Comparison of ENCODE assay signal across 17 cellular contexts in the genomic region with DNA sequence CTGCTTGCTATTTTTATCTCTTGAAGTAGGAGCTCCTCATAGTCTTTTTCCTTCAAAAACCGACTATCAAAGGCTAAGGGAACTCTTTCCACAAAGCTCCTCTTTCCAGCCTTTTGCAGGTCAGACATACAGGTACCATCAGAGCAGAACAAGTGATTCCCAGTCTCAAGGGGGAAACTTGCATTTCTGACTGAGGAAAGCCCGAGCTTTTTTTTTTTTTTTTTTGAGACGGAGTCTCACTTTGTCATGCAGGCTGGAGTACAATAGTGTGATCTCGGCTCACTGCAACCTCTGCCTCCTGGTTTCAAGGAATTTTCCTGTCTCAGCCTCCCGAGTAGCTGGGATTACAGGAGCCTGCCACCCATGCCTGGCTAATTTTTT. TPM values are rescaled to one million over a fixed set of nuclear protein-coding genes. Genes with fewer than 3 reads are reported as not detected.
DNase-seq lines count a peak whose midpoint lies in the region; ATAC-seq and TF ChIP-seq lines count a peak whose summit lies in the region.
"Had no signal": no experiment of that assay in that cellular context is flagged by ENCODE, and none has a peak within 500 bp of the region (broad histone marks: within the 10 kb centered on the region; RNA-seq: fewer than 3 reads in every experiment).

No MANE protein-coding gene starts in this region.

- no peaks in the 10 kb centered on the region for H3K36me3 ChIP-seq in mesodermal cell (ENCODE audit: control insufficient read depth, insufficient read depth, low read length)

- intact Hi-C loops in CD14-positive monocyte (cut with micrococcal nuclease): loop anchor here (2.0 to 10.0 kb wide), 2 partner anchors 14 to 50 kb away; no protein-coding TSS in a partner anchor

- peak overlapping the region; percentile 98 to 100 (median 99) for H3K27ac Mint-ChIP-seq in CD14-positive monocyte
- peak overlapping the region; percentile 83 for H3K27ac Mint-ChIP-seq in HFFc6
- peak overlapping the region; percentile 88 for H3K27ac Mint-ChIP-seq in activated naive CD8-positive, alpha-beta T cell treated with anti-CD3 and anti-CD28 coated beads, Interleukin-2, amount 50 U/mL, for 24 hours
- H3K27ac Mint-ChIP-seq: CD8-positive, alpha-beta T cell had no signal

- TF ChIP-seq CTCF in CD14-positive monocyte (IDR thresholded peaks at IDR 0.05) (no peak), HFFc6 (IDR thresholded peaks at IDR 0.05) (no peak)

- no peak overlapping the region for H3K4me3 ChIP-seq in mesodermal cell (ENCODE audit: extremely low read depth, insufficient read depth, low read length, poor library complexity, severe bottlenecking)
- H3K4me3 ChIP-seq: heart right ventricle had no signal

- H3K9me3 Mint-ChIP-seq in CD14-positive monocyte (peaks cover 3 to 6% (median 5%) of the 10 kb centered on the region in 7 donors), HFFc6 (peaks cover 18% of the 10 kb centered on the region)
- peaks cover 19% of the 10 kb centered on the region for H3K9me3 Mint-ChIP-seq in activated naive CD8-positive, alpha-beta T cell treated with anti-CD3 and anti-CD28 coated beads, Interleukin-2, amount 50 U/mL, for 24 hours
- H3K9me3 Mint-ChIP-seq: CD8-positive, alpha-beta T cell had no signal

- no peaks in the 10 kb centered on the region for H3K27me3 Mint-ChIP-seq in CD14-positive monocyte (ENCODE audit: low read depth in 3 of 3)
- H3K27me3 Mint-ChIP-seq in HFFc6 (ENCODE audit: insufficient read depth): peaks cover 9% of the 10 kb centered on the region; the same call in 1 of the 2 replicates
- no peaks in the 10 kb centered on the region for H3K27me3 Mint-ChIP-seq in activated naive CD8-positive, alpha-beta T cell treated with anti-CD3 and anti-CD28 coated beads, Interleukin-2, amount 50 U/mL, for 24 hours
- H3K27me3 Mint-ChIP-seq: T-cell had no signal

- H3K4me1 Mint-ChIP-seq in CD14-positive monocyte (peaks cover 43% of the 10 kb centered on the region), HFFc6 (ENCODE audit: low read depth) (peaks cover 29% of the 10 kb centered on the region)
- peaks cover 28% of the 10 kb centered on the region for H3K4me1 Mint-ChIP-seq in activated naive CD8-positive, alpha-beta T cell treated with anti-CD3 and anti-CD28 coated beads, Interleukin-2, amount 50 U/mL, for 24 hours

- DNase-seq in CD14-positive monocyte (ENCODE audit: low spot score): no peak
- DNase-seq in HFFc6: no peak
- DNase-seq in activated naive CD8-positive, alpha-beta T cell treated with anti-CD3 and anti-CD28 coated beads, Interleukin-2, amount 50 U/mL, for 24 hours: no peak
- DNase-seq in SK-N-DZ (ENCODE audit: low spot score): no peak
- DNase-seq in NCI-H345 (lab: John Stamatoyannopoulos, UW): no peak
- DNase-seq in HCEC 1CT: no peak
- DNase-seq in NCI-H187 (lab: John Stamatoyannopoulos, UW): no peak
- DNase-seq: CD8-positive, alpha-beta T cell; heart right ventricle; naive thymus-derived CD8-positive, alpha-beta T cell; NCI-H1417; NCI-H510A; retina; T-cell had no signal

- H3K4me3 Mint-ChIP-seq in CD14-positive monocyte (peak overlapping the region; percentile 13 to 30), HFFc6 (peak overlapping the region; percentile 55)
- peak overlapping the region; percentile 37 for H3K4me3 Mint-ChIP-seq in activated naive CD8-positive, alpha-beta T cell treated with anti-CD3 and anti-CD28 coated beads, Interleukin-2, amount 50 U/mL, for 24 hours
- H3K4me3 Mint-ChIP-seq: CD8-positive, alpha-beta T cell; central memory CD8-positive, alpha-beta T cell; T-cell had no signal

- H3K9me3 ChIP-seq in mesodermal cell (ENCODE audit: control insufficient read depth, low read length): peaks cover 8% of the 10 kb centered on the region
- H3K9me3 ChIP-seq: heart right ventricle had no signal

- 52 to 91% methylated on average over 3 of the region's 5 CpGs for WGBS in mesodermal cell (ENCODE audit: insufficient coverage in 2 of 2), 2 experiments

- peak; percentile 2 for ATAC-seq in activated naive CD8-positive, alpha-beta T cell treated with anti-CD3 and anti-CD28 coated beads, Interleukin-2, amount 50 U/mL, for 24 hours
- ATAC-seq: naive thymus-derived CD8-positive, alpha-beta T cell had no signal

- H3K36me3 Mint-ChIP-seq in CD14-positive monocyte (peaks cover 35 to 44% of the 10 kb centered on the region in 2 donors), HFFc6 (ENCODE audit: low read depth) (peaks cover 11% of the 10 kb centered on the region; the same call in 1 of the 2 replicates)
- H3K36me3 Mint-ChIP-seq in activated naive CD8-positive, alpha-beta T cell treated with anti-CD3 and anti-CD28 coated beads, Interleukin-2, amount 50 U/mL, for 24 hours (ENCODE audit: low read depth): peaks cover 18% of the 10 kb centered on the region
- H3K36me3 Mint-ChIP-seq: CD8-positive, alpha-beta T cell; T-cell had no signal

- H3K27ac ChIP-seq in mesodermal cell (ENCODE audit: low read depth, low read length, severe bottlenecking): peak overlapping the region; percentile 92
- H3K27ac ChIP-seq: KMS-11 had no signal

- peaks cover 4% of the 10 kb centered on the region for H3K4me1 ChIP-seq in mesodermal cell (ENCODE audit: control insufficient read depth, insufficient read depth, low read length, poor library complexity, severe bottlenecking)

RNA-seq across cellular contexts. Expression of a gene that starts 32.0 kb away (rescaled TPM):
- polyA plus RNA-seq in CD14-positive monocyte: 1 to 10 TPM; 1.5 to 2.8 TPM
- not detected for total RNA-seq in HFFc6 (2021; fragmentation: NEBNext Ultra II Directional; extraction: Animal tissue kit (Norgen Biotek cat#: 25700))
- polyA plus RNA-seq in mesodermal cell (2013, experiment 1 of 2): 1.3 TPM
- 1.4 TPM for polyA plus RNA-seq in mesodermal cell (2013, experiment 2 of 2)
- 1.5 TPM in 1 of 2 replicates, not detected in the other for polyA plus RNA-seq in SK-N-DZ (2014; cell fraction: cytosol; rRNA removed)
- 0.08 TPM in 1 of 2 replicates, not detected in the other for polyA plus RNA-seq in SK-N-DZ (2014; cell fraction: nucleus; rRNA removed)
